8 cellular contexts compared by ENCODE assay signal in the genomic region with DNA sequence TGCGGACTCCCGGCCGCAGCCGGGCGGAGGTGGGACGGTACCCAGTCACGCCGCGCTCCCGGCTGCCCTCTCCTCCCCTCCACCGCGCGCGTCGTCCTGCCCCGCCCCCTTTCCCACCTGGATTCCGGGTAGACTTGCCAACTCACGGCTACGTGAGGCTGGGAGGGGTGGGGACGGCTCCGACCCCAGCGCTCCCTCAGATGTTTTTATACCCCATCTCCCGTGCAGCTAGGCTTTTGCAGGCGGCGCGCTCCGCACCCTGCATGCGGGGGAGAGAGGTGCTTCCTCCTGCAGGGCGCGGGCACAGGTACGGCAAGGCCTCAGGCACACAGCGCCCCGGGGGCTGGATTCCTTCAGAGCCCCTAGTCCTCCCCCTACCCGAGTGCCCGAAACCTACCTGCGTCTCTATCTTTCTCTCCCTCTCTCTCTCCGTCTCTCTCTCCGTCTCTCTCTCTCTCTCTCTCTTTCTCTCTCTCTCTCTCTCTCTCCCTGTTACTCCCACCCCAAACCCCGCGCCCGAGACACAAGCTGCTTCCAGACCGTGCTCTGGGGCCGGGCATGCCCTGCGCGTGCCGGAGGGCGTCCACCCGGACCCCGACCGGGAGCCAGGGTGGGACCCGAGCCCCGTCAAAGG. TPM values are rescaled to one million over a fixed set of nuclear protein-coding genes. Genes with fewer than 3 reads are reported as not detected.
DNase-seq lines count a peak whose midpoint lies in the region; ATAC-seq and TF ChIP-seq lines count a peak whose summit lies in the region.

No MANE protein-coding gene starts in this region.

- POLR2A ChIA-PET in activated CD8-positive, alpha-beta T cell treated with anti-CD3 and anti-CD28 coated beads, Interleukin-2, amount 10 ng/mL, durations not matched to agents 7 days and 5 days (lab: Charles Lee): no interaction called here

- H3K4me1 Mint-ChIP-seq in activated CD8-positive, alpha-beta T cell treated with anti-CD3 and anti-CD28 coated beads, Interleukin-2, amount 10 ng/mL, durations not matched to agents 7 days and 5 days (ENCODE audit: low read depth): peaks cover 42% of the 10 kb centered on the region

- TF ChIP-seq CTCF in fibroblast of pulmonary artery (IDR thresholded peaks at IDR 0.05; ENCODE audit: low read length, missing control alignments) (no peak), retinal pigment epithelial cell (conservative IDR thresholded peaks at IDR 0.05; ENCODE audit: low read depth, low read length) (no peak)

- H3K4me3 Mint-ChIP-seq in activated CD8-positive, alpha-beta T cell treated with anti-CD3 and anti-CD28 coated beads, Interleukin-2, amount 10 ng/mL, durations not matched to agents 7 days and 5 days: peak overlapping the region; percentile 54

- CTCF ChIA-PET in activated CD8-positive, alpha-beta T cell treated with anti-CD3 and anti-CD28 coated beads, Interleukin-2, amount 10 ng/mL, durations not matched to agents 7 days and 5 days (lab: Charles Lee): no interaction called here

- H3K27ac Mint-ChIP-seq in activated CD8-positive, alpha-beta T cell treated with anti-CD3 and anti-CD28 coated beads, Interleukin-2, amount 10 ng/mL, durations not matched to agents 7 days and 5 days: no peak overlapping the region

- peak; percentile 29 for ATAC-seq in activated CD8-positive, alpha-beta T cell treated with anti-CD3 and anti-CD28 coated beads, Interleukin-2, amount 10 ng/mL, durations not matched to agents 7 days and 5 days
- ATAC-seq in GM18517 (IDR thresholded peaks at IDR 0.05; ENCODE audit: unreplicated experiment): no peak
- ATAC-seq in GM19324 (IDR thresholded peaks at IDR 0.05; ENCODE audit: low FRiP score, unreplicated experiment): no peak
- ATAC-seq in HG03196 (IDR thresholded peaks at IDR 0.05; ENCODE audit: unreplicated experiment): no peak

- H3K4me3 ChIP-seq in fibroblast of pulmonary artery (replicated peaks; ENCODE audit: low read depth, low read length): peak overlapping the region; percentile 56
- peak overlapping the region; percentile 50 for H3K4me3 ChIP-seq in retinal pigment epithelial cell (ENCODE audit: low read length)

- peak; percentile 40 to 43 for DNase-seq in activated CD4-positive, alpha-beta T cell treated with anti-CD3 and anti-CD28 coated beads for 4 hours
- no peak for DNase-seq in activated CD4-positive, alpha-beta T cell treated with anti-CD3 and anti-CD28 coated beads for 1 hour
- peak; percentile 31 for DNase-seq in activated CD8-positive, alpha-beta T cell treated with anti-CD3 and anti-CD28 coated beads, Interleukin-2, amount 10 ng/mL, durations not matched to agents 7 days and 5 days
- DNase-seq in fibroblast of pulmonary artery (ENCODE audit: low read depth) (no peak), retinal pigment epithelial cell (ENCODE audit: low read depth) (no peak)

- H3K9me3 Mint-ChIP-seq in activated CD8-positive, alpha-beta T cell treated with anti-CD3 and anti-CD28 coated beads, Interleukin-2, amount 10 ng/mL, durations not matched to agents 7 days and 5 days (ENCODE audit: insufficient read depth): no peaks in the 10 kb centered on the region

- no peaks in the 10 kb centered on the region for H3K36me3 Mint-ChIP-seq in activated CD8-positive, alpha-beta T cell treated with anti-CD3 and anti-CD28 coated beads, Interleukin-2, amount 10 ng/mL, durations not matched to agents 7 days and 5 days (ENCODE audit: low read depth)

- peaks cover 56% of the 10 kb centered on the region for H3K27me3 Mint-ChIP-seq in activated CD8-positive, alpha-beta T cell treated with anti-CD3 and anti-CD28 coated beads, Interleukin-2, amount 10 ng/mL, durations not matched to agents 7 days and 5 days (ENCODE audit: low read depth)

RNA-seq across cellular contexts. Expression of gene PDGFB, which starts 1.9 kb away (rescaled TPM):
- under 1 TPM; 0.18 to 0.34 TPM for total RNA-seq in activated CD8-positive, alpha-beta T cell treated with anti-CD3 and anti-CD28 coated beads, Interleukin-2, amount 10 ng/mL, durations not matched to agents 7 days and 5 days

Comparison
In these comparisons a context has a peak if more than half of its experiments do, and no peak if none do; other contexts are left out.
1. DNase-seq: peak in activated CD4-positive, alpha-beta T cell treated with anti-CD3 and anti-CD28 coated beads for 4 hours (2 of 2) and activated CD8-positive, alpha-beta T cell treated with anti-CD3 and anti-CD28 coated beads, Interleukin-2, amount 10 ng/mL, durations not matched to agents 7 days and 5 days (single experiment); none in activated CD4-positive, alpha-beta T cell treated with anti-CD3 and anti-CD28 coated beads for 1 hour (single experiment), fibroblast of pulmonary artery (single experiment) and retinal pigment epithelial cell (single experiment).